ENCODE assay signal across 8 cellular contexts in the genomic region with DNA sequence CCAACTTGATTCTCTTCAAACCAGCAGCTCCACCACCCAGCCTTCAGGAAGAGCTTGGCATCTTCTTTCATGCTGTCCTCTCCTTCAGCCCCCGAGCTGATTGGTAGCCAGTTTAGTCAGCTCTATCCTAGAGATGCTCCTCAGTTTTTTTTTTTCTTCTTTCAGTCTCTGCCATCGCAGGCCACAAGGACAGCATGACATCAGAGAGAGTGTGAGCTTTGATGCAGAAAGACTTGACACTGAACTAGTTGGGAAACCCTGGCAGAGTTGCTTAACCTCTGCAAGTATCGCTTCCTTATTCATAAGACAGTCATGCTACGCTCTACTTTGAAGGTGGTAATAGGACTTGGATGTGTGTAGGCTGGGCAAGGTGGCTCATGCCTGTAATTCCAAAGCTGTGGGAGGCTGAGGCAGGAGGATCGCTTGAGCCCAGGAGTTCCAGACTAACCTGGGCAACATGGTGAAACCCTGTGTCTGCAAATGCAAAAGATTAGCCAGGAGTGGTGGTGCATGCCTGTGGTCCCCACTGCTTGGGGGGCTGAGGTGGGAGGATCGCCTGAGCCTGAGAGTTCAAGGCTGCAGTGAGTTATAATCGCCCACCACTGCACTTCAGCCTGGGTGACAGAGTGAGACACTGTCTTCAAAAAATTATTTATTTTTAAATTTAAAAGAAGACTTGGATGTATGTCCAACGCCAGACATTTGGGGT. TPM values are rescaled to one million over a fixed set of nuclear protein-coding genes. Genes with fewer than 3 reads are reported as not detected.
A peak's percentile ranks its signal among the peaks of the same experiment; 100 is the strongest.
DNase-seq lines count a peak whose midpoint lies in the region; ATAC-seq lines count a peak whose summit lies in the region.

No MANE protein-coding gene starts in this region.

- DNase-seq in SKM-1 (lab: John Stamatoyannopoulos, UW; ENCODE audit: unreplicated experiment): peak; percentile 98
- DNase-seq in sciatic nerve (ENCODE audit: low spot score): peak; percentile 42
- no peak for DNase-seq in cerebellum (ENCODE audit: low spot score)
- no peak for DNase-seq in NCI-H446 (lab: John Stamatoyannopoulos, UW)
- DNase-seq in G401 (ENCODE audit: low spot score): no peak

- intact Hi-C loops in sciatic nerve (cut with DNase I): no loop called here

- ATAC-seq in GM18909 (IDR thresholded peaks at IDR 0.05; ENCODE audit: poor library complexity, unreplicated experiment): peak; percentile 82
- peak; percentile 83 for ATAC-seq in HG02870 (IDR thresholded peaks at IDR 0.05; ENCODE audit: unreplicated experiment)
- peak; percentile 62 for ATAC-seq in sciatic nerve
- no peak for ATAC-seq in GM19035 (IDR thresholded peaks at IDR 0.05; ENCODE audit: unreplicated experiment)

- in situ Hi-C loops in G401 (cut with HindIII; ENCODE audit: low sequenced_read_pairs): no loop called here

RNA-seq across cellular contexts. Expression of gene CD300LB, which starts 2.6 kb away (rescaled TPM):
- total RNA-seq in sciatic nerve (1.2 TPM), cerebellum (not detected)
- total RNA-seq in G401 (2014; rRNA removed; shearing (Covaris generic)): not detected in 2 replicates

RNA-seq across cellular contexts. Expression of gene CD300C, which starts 17.3 kb away (rescaled TPM):
- 1.7 TPM for total RNA-seq in sciatic nerve
- not detected for total RNA-seq in cerebellum
- not detected in 2 replicates for total RNA-seq in G401 (2014; rRNA removed; shearing (Covaris generic))

RNA-seq across cellular contexts. Expression of gene CD300H, which starts 38.7 kb away (rescaled TPM):
- not detected for total RNA-seq in sciatic nerve
- total RNA-seq in cerebellum: not detected
- not detected in 2 replicates for total RNA-seq in G401 (2014; rRNA removed; shearing (Covaris generic))

Comparison
In these comparisons a context has a peak if more than half of its experiments do, and no peak if none do; other contexts are left out.
1. DNase-seq: peak in SKM-1 (single experiment) and sciatic nerve (single experiment); none in cerebellum (single experiment), NCI-H446 (0 of 2) and G401 (single experiment).